31 cellular contexts compared by ENCODE assay signal in the genomic region with DNA sequence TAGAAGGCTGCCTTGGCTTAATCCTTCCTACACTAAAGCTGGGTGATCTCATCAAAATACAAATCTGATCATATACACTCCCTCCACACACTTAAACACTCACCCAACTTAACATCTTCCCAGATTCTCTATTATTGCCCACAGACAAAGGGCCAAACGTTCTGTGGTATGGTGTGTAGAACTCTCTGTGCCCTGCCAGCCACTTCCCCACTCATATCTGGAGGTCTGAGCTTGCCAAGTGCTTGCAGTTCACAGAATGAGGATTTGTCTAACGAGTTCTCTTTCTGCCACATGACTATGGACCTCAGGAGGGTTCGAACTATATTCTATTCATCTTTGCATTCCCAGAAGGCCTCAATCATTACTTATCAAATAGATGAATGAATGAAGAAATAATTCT.
"Had no signal": no experiment of that assay in that cellular context is flagged by ENCODE, and none has a peak within 500 bp of the region (broad histone marks: within the 10 kb centered on the region; RNA-seq: fewer than 3 reads in every experiment).

No MANE protein-coding gene starts in this region.

- ATAC-seq: activated CD8-positive, alpha-beta T cell treated with anti-CD3 and anti-CD28 coated beads, Interleukin-2, amount 10 ng/mL, durations not matched to agents 7 days and 5 days; Panc1 had no signal

- H3K4me3 Mint-ChIP-seq: activated CD4-positive, alpha-beta T cell treated with anti-CD3 and anti-CD28 coated beads, Interleukin-2, amount 10 ng/mL, durations not matched to agents 24 days and 14 days; activated CD8-positive, alpha-beta T cell treated with anti-CD3 and anti-CD28 coated beads, Interleukin-2, amount 10 ng/mL, durations not matched to agents 7 days and 5 days; activated naive CD4-positive, alpha-beta T cell treated with anti-CD3 and anti-CD28 coated beads, Interleukin-2, amount 50 U/mL, for 24 hours; activated naive CD8-positive, alpha-beta T cell treated with anti-CD3 and anti-CD28 coated beads, Interleukin-2, amount 10 ng/mL, durations not matched to agents 7 days and 5 days; activated T-cell treated with anti-CD3 and anti-CD28 coated beads, Interleukin-2, amount 50 U/mL, for 24 hours had no signal

- H3K4me1 Mint-ChIP-seq: activated CD4-positive, alpha-beta T cell treated with anti-CD3 and anti-CD28 coated beads, Interleukin-2, amount 10 ng/mL, durations not matched to agents 24 days and 14 days; activated naive CD4-positive, alpha-beta T cell treated with anti-CD3 and anti-CD28 coated beads, Interleukin-2, amount 50 U/mL, for 24 hours had no signal

- H3K27me3 Mint-ChIP-seq: activated CD4-positive, alpha-beta T cell treated with anti-CD3 and anti-CD28 coated beads, Interleukin-2, amount 10 ng/mL, durations not matched to agents 24 days and 14 days; activated naive CD4-positive, alpha-beta T cell treated with anti-CD3 and anti-CD28 coated beads, Interleukin-2, amount 50 U/mL, for 24 hours had no signal

- H3K9me3 Mint-ChIP-seq: activated CD4-positive, alpha-beta T cell treated with anti-CD3 and anti-CD28 coated beads, Interleukin-2, amount 10 ng/mL, durations not matched to agents 24 days and 14 days; activated naive CD4-positive, alpha-beta T cell treated with anti-CD3 and anti-CD28 coated beads, Interleukin-2, amount 50 U/mL, for 24 hours; activated naive CD8-positive, alpha-beta T cell treated with anti-CD3 and anti-CD28 coated beads, Interleukin-2, amount 10 ng/mL, durations not matched to agents 7 days and 5 days; activated T-cell treated with anti-CD3 and anti-CD28 coated beads, Interleukin-2, amount 50 U/mL, for 24 hours; activated T-helper 2 cell treated with anti-CD3 and anti-CD28 coated beads, Interferon-gamma antibody, Interleukin-2, Interleukin-4, amounts not matched to agents 10 μg/mL and 5 μg/mL and 100 μg/mL, durations not matched to agents 14 hours and 24 hours and 36 hours had no signal

- DNase-seq: activated CD4-positive, alpha-beta T cell treated with anti-CD3 and anti-CD28 coated beads, Interleukin-2, amount 10 ng/mL, durations not matched to agents 24 days and 14 days; activated CD4-positive, alpha-beta T cell treated with anti-CD3 and anti-CD28 coated beads, Interleukin-2, amount 50 U/mL, for 4 hours; activated CD8-positive, alpha-beta T cell treated with anti-CD3 and anti-CD28 coated beads, Interleukin-2, amount 10 ng/mL, durations not matched to agents 7 days and 5 days; activated gamma-delta T cell; activated naive CD4-positive, alpha-beta T cell treated with Interleukin-2 at 50 U/mL for 16 hours; activated naive CD8-positive, alpha-beta T cell treated with anti-CD3 and anti-CD28 coated beads, Interleukin-2, amount 10 ng/mL, durations not matched to agents 7 days and 5 days; activated T-cell treated with anti-CD3 and anti-CD28 coated beads, Interleukin-2, amount 50 U/mL, for 24 hours; amygdala; central memory CD4-positive, alpha-beta T cell; MM.1S; MV-4-11; NCI-H1092 treated with DMSO at 0.1 percent for 48 hours; NCI-H1417; NCI-H146; NCI-H187; NCI-H2029 treated with DMSO at 0.1 percent for 48 hours; NCI-H2107; NCI-H2171; NCI-H2227 treated with DMSO at 0.1 percent for 48 hours; NCI-H446; NCI-H510A treated with DMSO at 0.1 percent for 48 hours; NCI-H526 treated with DMSO at 0.1 percent for 48 hours; NCI-H774; SIG-M5; SW 1271; T-helper 1 cell; T-helper 2 cell; T-helper 9 cell had no signal

- H3K27ac Mint-ChIP-seq: activated CD4-positive, alpha-beta T cell treated with anti-CD3 and anti-CD28 coated beads, Interleukin-2, amount 10 ng/mL, durations not matched to agents 24 days and 14 days; activated CD8-positive, alpha-beta T cell treated with anti-CD3 and anti-CD28 coated beads, Interleukin-2, amount 10 ng/mL, durations not matched to agents 7 days and 5 days; activated naive CD4-positive, alpha-beta T cell treated with anti-CD3 and anti-CD28 coated beads, Interleukin-2, amount 50 U/mL, for 24 hours; activated naive CD8-positive, alpha-beta T cell treated with anti-CD3 and anti-CD28 coated beads, Interleukin-2, amount 10 ng/mL, durations not matched to agents 7 days and 5 days; activated T-cell treated with anti-CD3 and anti-CD28 coated beads, Interleukin-2, amount 50 U/mL, for 24 hours; activated T-helper 2 cell treated with anti-CD3 and anti-CD28 coated beads, Interferon-gamma antibody, Interleukin-2, Interleukin-4, amounts not matched to agents 10 μg/mL and 5 μg/mL and 100 μg/mL, durations not matched to agents 14 hours and 24 hours and 36 hours had no signal

- H3K36me3 Mint-ChIP-seq: activated naive CD4-positive, alpha-beta T cell treated with anti-CD3 and anti-CD28 coated beads, Interleukin-2, amount 50 U/mL, for 24 hours; activated naive CD8-positive, alpha-beta T cell treated with anti-CD3 and anti-CD28 coated beads, Interleukin-2, amount 10 ng/mL, durations not matched to agents 7 days and 5 days had no signal
